27 cellular contexts compared by ENCODE assay signal in genomic region chr4:151672996-151673395, GRCh38.
"Had no signal": no experiment of that assay in that cellular context is flagged by ENCODE, and none has a peak within 500 bp of the region (broad histone marks: within the 10 kb centered on the region; RNA-seq: fewer than 3 reads in every experiment).

No MANE protein-coding gene starts in this region.

- H3K9me3 Mint-ChIP-seq: dendritic cell treated with granulocyte-macrophage colony-stimulating factor and Interleukin-4, amounts not matched to agents 40 ng/mL and 50 ng/mL, for 4 days; naive thymus-derived CD4-positive, alpha-beta T cell; stimulated activated naive CD8-positive, alpha-beta T cell treated with anti-CD3 and anti-CD28 coated beads, Interleukin-15, amount 100 ng/mL, for 72 hours; type B pancreatic cell had no signal

- H3K4me3 ChIP-seq: colonic mucosa, esophagus muscularis mucosa, heart right ventricle, pancreas, smooth muscle cell, thyroid gland had no signal

- H3K4me3 Mint-ChIP-seq: dendritic cell treated with granulocyte-macrophage colony-stimulating factor and Interleukin-4, amounts not matched to agents 40 ng/mL and 50 ng/mL, for 4 days; naive thymus-derived CD4-positive, alpha-beta T cell; stimulated activated naive CD8-positive, alpha-beta T cell treated with anti-CD3 and anti-CD28 coated beads, Interleukin-15, amount 100 ng/mL, for 72 hours; type B pancreatic cell had no signal

- H3K4me1 ChIP-seq: colonic mucosa, pancreas had no signal

- ATAC-seq: naive thymus-derived CD4-positive, alpha-beta T cell; sciatic nerve; stimulated activated naive CD8-positive, alpha-beta T cell treated with anti-CD3 and anti-CD28 coated beads, Interleukin-15, amount 100 ng/mL, for 72 hours had no signal

- DNase-seq: central memory CD4-positive, alpha-beta T cell; colonic mucosa; effector CD8-positive, alpha-beta T cell; foreskin melanocyte; glutamatergic neuron; heart right ventricle; hippocampal formation; mesendoderm; midbrain; naive thymus-derived CD4-positive, alpha-beta T cell; pancreas; retina; stimulated activated CD4-positive, alpha-beta T cell treated with anti-CD3 and anti-CD28 coated beads, Interleukin-12 subunit alpha, Interleukin-12 subunit beta, amount 100 ng/mL, for 4 hours; stimulated activated CD4-positive, alpha-beta T cell treated with anti-CD3 and anti-CD28 coated beads, Interleukin-1b, Interleukin-23, amount 100 ng/mL, for 48 hours; stimulated activated CD4-positive, alpha-beta T cell treated with anti-CD3 and anti-CD28 coated beads, Interleukin-4, amount 100 ng/mL, for 1 hour; stimulated activated CD8-positive, alpha-beta memory T cell treated with anti-CD3 and anti-CD28 coated beads, Interleukin-4, amount 100 ng/mL, for 48 hours; stimulated activated naive CD4-positive, alpha-beta T cell; stimulated activated naive CD8-positive, alpha-beta T cell treated with anti-CD3 and anti-CD28 coated beads, Interleukin-15, amount 100 ng/mL, for 72 hours; thyroid gland had no signal

- H3K27me3 Mint-ChIP-seq: dendritic cell treated with granulocyte-macrophage colony-stimulating factor and Interleukin-4, amounts not matched to agents 40 ng/mL and 50 ng/mL, for 4 days; naive thymus-derived CD4-positive, alpha-beta T cell; stimulated activated naive CD8-positive, alpha-beta T cell treated with anti-CD3 and anti-CD28 coated beads, Interleukin-15, amount 100 ng/mL, for 72 hours; type B pancreatic cell had no signal

- FAIRE-seq: endothelial cell of umbilical vein, islet of Langerhans, pancreas had no signal

- H3K36me3 ChIP-seq: colonic mucosa, pancreas, thyroid gland had no signal

- H3K27ac ChIP-seq: colonic mucosa, esophagus muscularis mucosa, neutrophil, pancreas, thyroid gland had no signal

- H3K9me3 ChIP-seq: colonic mucosa, esophagus muscularis mucosa, heart right ventricle, neutrophil, pancreas, thyroid gland had no signal

- H3K27ac Mint-ChIP-seq: dendritic cell treated with granulocyte-macrophage colony-stimulating factor and Interleukin-4, amounts not matched to agents 40 ng/mL and 50 ng/mL, for 4 days; naive thymus-derived CD4-positive, alpha-beta T cell; type B pancreatic cell had no signal

- H3K4me1 Mint-ChIP-seq: stimulated activated naive CD8-positive, alpha-beta T cell treated with anti-CD3 and anti-CD28 coated beads, Interleukin-15, amount 100 ng/mL, for 72 hours had no signal

- H3K27me3 ChIP-seq: colonic mucosa, esophagus muscularis mucosa, heart right ventricle, neutrophil, pancreas, thyroid gland had no signal
